In genomic region chr5:150313921-150314716, GRCh38 we compare ENCODE assay signal across 17 cellular contexts. TPM values are rescaled to one million over a fixed set of nuclear protein-coding genes. Genes with fewer than 3 reads are reported as not detected.
DNase-seq lines count a peak whose midpoint lies in the region; ATAC-seq and TF ChIP-seq lines count a peak whose summit lies in the region.
"Had no signal": no experiment of that assay in that cellular context is flagged by ENCODE, and none has a peak within 500 bp of the region (broad histone marks: within the 10 kb centered on the region; RNA-seq: fewer than 3 reads in every experiment).

No MANE protein-coding gene starts in this region.

- intact Hi-C loops in cardiac septum (cut with DNase I) (no loop called here), left cardiac atrium (cut with DNase I) (no loop called here)
- intact Hi-C loops in activated CD4-positive, alpha-beta T cell treated with anti-CD3 and anti-CD28 coated beads, Interleukin-2, amount 10 ng/mL, durations not matched to agents 24 days and 14 days (cut with micrococcal nuclease), result no loop called here

- no peaks in the 10 kb centered on the region for H3K4me1 Mint-ChIP-seq in activated CD4-positive, alpha-beta T cell treated with anti-CD3 and anti-CD28 coated beads, Interleukin-2, amount 10 ng/mL, durations not matched to agents 24 days and 14 days
- H3K4me1 Mint-ChIP-seq: T-cell had no signal

- no peak overlapping the region for H3K4me3 Mint-ChIP-seq in activated CD4-positive, alpha-beta T cell treated with anti-CD3 and anti-CD28 coated beads, Interleukin-2, amount 10 ng/mL, durations not matched to agents 24 days and 14 days
- H3K4me3 Mint-ChIP-seq: T-cell had no signal

- H3K27ac Mint-ChIP-seq in activated CD4-positive, alpha-beta T cell treated with anti-CD3 and anti-CD28 coated beads, Interleukin-2, amount 10 ng/mL, durations not matched to agents 24 days and 14 days, result no peak overlapping the region
- H3K27ac Mint-ChIP-seq: T-cell had no signal

- ATAC-seq in left cardiac atrium (no peak), SK-N-SH treated with all-trans-retinoic acid at 6 μM for 48 hours (no peak), HG03432 (IDR thresholded peaks at IDR 0.05; ENCODE audit: unreplicated experiment) (no peak), HG03565 (IDR thresholded peaks at IDR 0.05; ENCODE audit: unreplicated experiment) (no peak)
- ATAC-seq: PC-3, T-cell had no signal

- peaks cover 15% of the 10 kb centered on the region for H3K27me3 Mint-ChIP-seq in activated CD4-positive, alpha-beta T cell treated with anti-CD3 and anti-CD28 coated beads, Interleukin-2, amount 10 ng/mL, durations not matched to agents 24 days and 14 days

- H3K9me3 Mint-ChIP-seq in activated CD4-positive, alpha-beta T cell treated with anti-CD3 and anti-CD28 coated beads, Interleukin-2, amount 10 ng/mL, durations not matched to agents 24 days and 14 days, result no peaks in the 10 kb centered on the region
- H3K9me3 Mint-ChIP-seq: T-cell had no signal

- no peaks in the 10 kb centered on the region for H3K36me3 Mint-ChIP-seq in activated CD4-positive, alpha-beta T cell treated with anti-CD3 and anti-CD28 coated beads, Interleukin-2, amount 10 ng/mL, durations not matched to agents 24 days and 14 days (ENCODE audit: low read depth)
- H3K36me3 Mint-ChIP-seq: T-cell had no signal

- DNase-seq in cardiac septum (ENCODE audit: low spot score) (peak; percentile 39), left cardiac atrium (no peak), myocyte (ENCODE audit: low read depth) (peak; percentile 53), DMS153 treated with DMSO at 0.1 percent for 48 hours (lab: John Stamatoyannopoulos, UW; ENCODE audit: unreplicated experiment) (no peak)
- DNase-seq in activated CD4-positive, alpha-beta T cell treated with anti-CD3 and anti-CD28 coated beads, Interleukin-2, amount 10 ng/mL, durations not matched to agents 24 days and 14 days, result no peak
- DNase-seq: DMS 273 treated with DMSO at 0.1 percent for 48 hours, Kasumi-1, NCI-H1436, NCI-H2029 treated with DMSO at 0.1 percent for 48 hours, NCI-H2171 treated with DMSO at 0.1 percent for 48 hours, NCI-H446 treated with DMSO at 0.1 percent for 48 hours, NCI-H748 treated with DMSO at 0.1 percent for 48 hours, PC-3, T-cell had no signal

TF ChIP-seq in SK-N-SH treated with all-trans-retinoic acid at 6 μM for 48 hours, 23 proteins besides CTCF, POLR2A, EP300 and RAD21:
- TF ChIP-seq ISL1 (CRISPR knock-in tag; IDR thresholded peaks at IDR 0.05) (peak; percentile 26; the same call in 1 of the 2 replicates), SNAI2 (CRISPR knock-in tag; IDR thresholded peaks at IDR 0.05) (no peak; the same call in 1 of the 2 replicates)

RNA-seq across cellular contexts. Expression of gene ARSI, which starts 11.4 kb away (rescaled TPM):
- 0.38 TPM for total RNA-seq in cardiac septum
- total RNA-seq in left cardiac atrium, result under 1 TPM; 0.68 to 0.84 TPM
- total RNA-seq in myocyte, result 1.7 and 2.4 TPM in 2 replicates
- 1.1 TPM for polyA plus RNA-seq in myocyte (2012)
- not detected in 2 replicates for total RNA-seq in activated CD4-positive, alpha-beta T cell treated with anti-CD3 and anti-CD28 coated beads, Interleukin-2, amount 10 ng/mL, durations not matched to agents 24 days and 14 days

RNA-seq across cellular contexts. Expression of gene CAMK2A, which starts 24.5 kb away (rescaled TPM):
- total RNA-seq in cardiac septum (22.7 TPM), left cardiac atrium (10 to 100 TPM; 10.8 to 16.3 TPM), myocyte (5.0 and 8.6 TPM in 2 replicates)
- 3.0 TPM for polyA plus RNA-seq in myocyte (2012)
- not detected in 2 replicates for total RNA-seq in activated CD4-positive, alpha-beta T cell treated with anti-CD3 and anti-CD28 coated beads, Interleukin-2, amount 10 ng/mL, durations not matched to agents 24 days and 14 days
- total RNA-seq: T-cell had no signal

RNA-seq across cellular contexts. Expression of gene TCOF1, which starts 43.4 kb away (rescaled TPM):
- total RNA-seq in cardiac septum (15.5 TPM), left cardiac atrium (10 to 100 TPM; 17.4 to 18.5 TPM), myocyte (24.8 and 33.4 TPM in 2 replicates)
- 15.3 TPM for polyA plus RNA-seq in myocyte (2012)
- total RNA-seq in activated CD4-positive, alpha-beta T cell treated with anti-CD3 and anti-CD28 coated beads, Interleukin-2, amount 10 ng/mL, durations not matched to agents 24 days and 14 days, result 130 and 140 TPM in 2 replicates

Comparison
In these comparisons a context has a peak if more than half of its experiments do, and no peak if none do; other contexts are left out.
1. DNase-seq: peak in cardiac septum (single experiment) and myocyte (single experiment); none in left cardiac atrium (single experiment), DMS153 treated with DMSO at 0.1 percent for 48 hours (single experiment) and activated CD4-positive, alpha-beta T cell treated with anti-CD3 and anti-CD28 coated beads, Interleukin-2, amount 10 ng/mL, durations not matched to agents 24 days and 14 days (single experiment).